ENCODE assay signal across 33 cellular contexts in the genomic region with DNA sequence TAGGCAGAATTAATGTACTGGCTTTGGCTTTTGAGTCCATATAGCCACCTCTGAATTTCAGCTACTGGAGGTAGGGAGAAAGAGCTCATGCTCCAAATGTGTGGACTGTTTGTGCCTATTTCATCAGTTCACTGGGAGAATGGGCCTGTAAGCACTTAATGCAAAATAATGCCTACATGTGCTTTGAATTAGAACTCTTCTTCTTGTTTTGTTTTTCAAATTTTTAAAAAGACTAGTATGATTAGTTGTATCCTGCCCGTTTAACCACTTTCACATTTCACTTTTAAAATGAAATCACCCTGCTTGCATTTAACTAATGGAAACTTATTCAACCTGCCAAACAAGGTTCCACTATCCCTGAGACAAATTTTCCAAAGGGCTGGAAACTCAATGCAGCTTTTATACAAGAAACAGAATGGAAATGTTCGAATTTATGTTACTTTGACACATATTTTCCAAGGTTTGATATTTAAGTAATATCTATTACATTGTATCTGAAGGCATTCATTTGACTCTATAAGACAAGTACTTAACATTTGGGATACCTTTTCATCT.
DNase-seq lines count a peak whose midpoint lies in the region; ATAC-seq and TF ChIP-seq lines count a peak whose summit lies in the region.
"Had no signal": no experiment of that assay in that cellular context is flagged by ENCODE, and none has a peak within 500 bp of the region (broad histone marks: within the 10 kb centered on the region; RNA-seq: fewer than 3 reads in every experiment).

No MANE protein-coding gene starts in this region.

- H3K9me3 ChIP-seq in breast epithelium: no peaks in the 10 kb centered on the region
- no peaks in the 10 kb centered on the region for H3K9me3 ChIP-seq in gastrocnemius medialis
- H3K9me3 ChIP-seq in T-helper 17 cell (ENCODE audit: control insufficient read depth, low read length, poor library complexity, severe bottlenecking): no peaks in the 10 kb centered on the region
- H3K9me3 ChIP-seq: colonic mucosa, neutrophil, upper lobe of right lung had no signal

- H3K27me3 Mint-ChIP-seq in MCF 10A (ENCODE audit: insufficient read depth, unreplicated experiment) (no peaks in the 10 kb centered on the region), T-helper 17 cell (peaks cover 15% of the 10 kb centered on the region)
- H3K27me3 Mint-ChIP-seq: activated B cell treated with CpG ODN at 0.5 μM for 24 hours, B cell, naive B cell had no signal

- H3K27ac ChIP-seq in breast epithelium: peak overlapping the region; percentile 31 to 69
- H3K27ac ChIP-seq in gastrocnemius medialis: peak overlapping the region; percentile 13 to 85 (median 34)
- H3K27ac ChIP-seq: cardiac muscle cell, colonic mucosa, KMS-11, neutrophil, RWPE1, upper lobe of right lung had no signal

- no peaks in the 10 kb centered on the region for H3K27me3 ChIP-seq in breast epithelium
- no peaks in the 10 kb centered on the region for H3K27me3 ChIP-seq in gastrocnemius medialis
- H3K27me3 ChIP-seq: cardiac muscle cell, colonic mucosa, upper lobe of right lung had no signal

- TF ChIP-seq POLR2A in breast epithelium (IDR thresholded peaks at IDR 0.05) (no peak), gastrocnemius medialis (IDR thresholded peaks at IDR 0.05) (no peak)

- TF ChIP-seq CTCF in breast epithelium (IDR thresholded peaks at IDR 0.05) (no peak), MCF 10A (IDR thresholded peaks at IDR 0.05; ENCODE audit: unreplicated experiment) (no peak), gastrocnemius medialis (IDR thresholded peaks at IDR 0.05 in 4 of 5, conservative IDR thresholded peaks at IDR 0.05 in 1 of 5) (no peak)

- intact Hi-C loops in breast epithelium (cut with DNase I; ENCODE audit: low total_unique reads) (no loop called here), MCF 10A (cut with micrococcal nuclease) (no loop called here), gastrocnemius medialis (cut with DNase I; ENCODE audit: low total_unique reads) (no loop called here)

- no TSS peak for BruUV-seq in MCF 10A (replicated peaks; lab: Mats Ljungman, UMichigan)

- no peak for DNase-seq in breast epithelium (ENCODE audit: low spot score in 2 of 2)
- DNase-seq in MCF 10A (ENCODE audit: unreplicated experiment): no peak
- DNase-seq in fibroblast of gingiva (ENCODE audit: low read depth): peak; percentile 45
- DNase-seq in gastrocnemius medialis: no peak
- no peak for DNase-seq in stimulated activated effector memory CD8-positive, alpha-beta T cell treated with anti-CD3 and anti-CD28 coated beads, Interleukin-12 subunit alpha, Interleukin-12 subunit beta, amount 100 ng/mL, for 72 hours (ENCODE audit: low spot score in 2 of 2)
- no peak for DNase-seq in T-helper 17 cell
- DNase-seq: activated B cell treated with CpG ODN at 0.5 μM for 24 hours; aorta; CD8-positive, alpha-beta T cell; colonic mucosa; effector CD4-positive, alpha-beta T cell; EL; HFFc6; midbrain; naive B cell; NCI-H1417; NCI-H2029 treated with DMSO at 0.1 percent for 48 hours; NCI-H524; OCI-M1; stimulated activated CD4-positive, alpha-beta T cell treated with anti-CD3 and anti-CD28 coated beads, Interleukin-12 subunit alpha, Interleukin-12 subunit beta, amount 100 ng/mL, for 4 hours; stimulated activated CD4-positive, alpha-beta T cell treated with anti-CD3 and anti-CD28 coated beads, Interleukin-2, amount 100 ng/mL, for 48 hours; substantia nigra; T-cell; upper lobe of right lung had no signal

- H3K36me3 Mint-ChIP-seq in MCF 10A (ENCODE audit: insufficient read depth, unreplicated experiment) (no peaks in the 10 kb centered on the region), T-helper 17 cell (ENCODE audit: low read depth) (no peaks in the 10 kb centered on the region)
- H3K36me3 Mint-ChIP-seq in stimulated activated effector memory CD8-positive, alpha-beta T cell treated with anti-CD3 and anti-CD28 coated beads, Interleukin-12 subunit alpha, Interleukin-12 subunit beta, amount 100 ng/mL, for 72 hours: no peaks in the 10 kb centered on the region
- H3K36me3 Mint-ChIP-seq: activated naive CD4-positive, alpha-beta T cell treated with anti-CD3 and anti-CD28 coated beads, Interleukin-2, amount 50 U/mL, for 72 hours; CD8-positive, alpha-beta T cell; naive B cell; T-cell had no signal

- H3K4me3 ChIP-seq in breast epithelium (no peak overlapping the region), gastrocnemius medialis (no peak overlapping the region)
- H3K4me3 ChIP-seq: cardiac muscle cell, colonic mucosa, upper lobe of right lung had no signal

- peaks cover 22% of the 10 kb centered on the region for H3K4me1 Mint-ChIP-seq in MCF 10A (ENCODE audit: insufficient read depth, unreplicated experiment)
- no peaks in the 10 kb centered on the region for H3K4me1 Mint-ChIP-seq in stimulated activated effector memory CD8-positive, alpha-beta T cell treated with anti-CD3 and anti-CD28 coated beads, Interleukin-12 subunit alpha, Interleukin-12 subunit beta, amount 100 ng/mL, for 72 hours
- no peaks in the 10 kb centered on the region for H3K4me1 Mint-ChIP-seq in T-helper 17 cell
- H3K4me1 Mint-ChIP-seq: T-cell had no signal

- ATAC-seq in gastrocnemius medialis: no peak
- ATAC-seq in stimulated activated effector memory CD8-positive, alpha-beta T cell treated with anti-CD3 and anti-CD28 coated beads, Interleukin-12 subunit alpha, Interleukin-12 subunit beta, amount 100 ng/mL, for 72 hours: no peak
- ATAC-seq in HG03196 (IDR thresholded peaks at IDR 0.05; ENCODE audit: unreplicated experiment): no peak
- ATAC-seq in T-helper 17 cell: no peak
- ATAC-seq: CD8-positive, alpha-beta T cell; sciatic nerve; T-cell; upper lobe of right lung had no signal

- H3K9me3 Mint-ChIP-seq in MCF 10A (ENCODE audit: unreplicated experiment): no peaks in the 10 kb centered on the region
- no peaks in the 10 kb centered on the region for H3K9me3 Mint-ChIP-seq in stimulated activated effector memory CD8-positive, alpha-beta T cell treated with anti-CD3 and anti-CD28 coated beads, Interleukin-12 subunit alpha, Interleukin-12 subunit beta, amount 100 ng/mL, for 72 hours
- H3K9me3 Mint-ChIP-seq: activated B cell treated with CpG ODN at 0.5 μM for 24 hours; activated naive CD4-positive, alpha-beta T cell treated with anti-CD3 and anti-CD28 coated beads, Interleukin-2, amount 50 U/mL, for 72 hours; CD8-positive, alpha-beta T cell; HFFc6; naive B cell; T-cell had no signal

- in situ Hi-C loops in gastrocnemius medialis (cut with MboI; ENCODE audit: low sequenced_read_pairs in 4 of 4): no loop called here

- CTCF ChIA-PET in MCF 10A (lab: Yijun Ruan, JAX): interaction anchor here (1.4 kb wide), 1 partner anchor 44 kb away, joined by 4 read pairs; no protein-coding TSS in a partner anchor

- H3K4me3 Mint-ChIP-seq in MCF 10A (ENCODE audit: unreplicated experiment) (no peak overlapping the region), T-helper 17 cell (no peak overlapping the region)
- no peak overlapping the region for H3K4me3 Mint-ChIP-seq in stimulated activated effector memory CD8-positive, alpha-beta T cell treated with anti-CD3 and anti-CD28 coated beads, Interleukin-12 subunit alpha, Interleukin-12 subunit beta, amount 100 ng/mL, for 72 hours
- H3K4me3 Mint-ChIP-seq: activated B cell treated with CpG ODN at 0.5 μM for 24 hours; B cell; CD8-positive, alpha-beta T cell; HFFc6; naive B cell; T-cell had no signal

- H3K36me3 ChIP-seq in breast epithelium (no peaks in the 10 kb centered on the region), gastrocnemius medialis (no peaks in the 10 kb centered on the region)
- H3K36me3 ChIP-seq: cardiac muscle cell, colonic mucosa, neutrophil, upper lobe of right lung had no signal

- no peak overlapping the region for H3K27ac Mint-ChIP-seq in MCF 10A (ENCODE audit: low read depth, unreplicated experiment)
- H3K27ac Mint-ChIP-seq in stimulated activated effector memory CD8-positive, alpha-beta T cell treated with anti-CD3 and anti-CD28 coated beads, Interleukin-12 subunit alpha, Interleukin-12 subunit beta, amount 100 ng/mL, for 72 hours: no peak overlapping the region
- no peak overlapping the region for H3K27ac Mint-ChIP-seq in T-helper 17 cell
- H3K27ac Mint-ChIP-seq: activated B cell treated with CpG ODN at 0.5 μM for 24 hours; B cell; CD8-positive, alpha-beta T cell; HFFc6; naive B cell; progenitor cell of endocrine pancreas; T-cell had no signal

- POLR2A ChIA-PET in MCF 10A (lab: Yijun Ruan, JAX): interaction anchor here (0.6 to 1.1 kb wide), 3 partner anchors 14 to 55 kb away, joined by 3 read pairs; no protein-coding TSS in a partner anchor

- H3K4me1 ChIP-seq in breast epithelium: no peaks in the 10 kb centered on the region
- H3K4me1 ChIP-seq in gastrocnemius medialis: peaks cover 59 to 85% of the 10 kb centered on the region in 2 donors
- H3K4me1 ChIP-seq: colonic mucosa had no signal
